In the genomic region with DNA sequence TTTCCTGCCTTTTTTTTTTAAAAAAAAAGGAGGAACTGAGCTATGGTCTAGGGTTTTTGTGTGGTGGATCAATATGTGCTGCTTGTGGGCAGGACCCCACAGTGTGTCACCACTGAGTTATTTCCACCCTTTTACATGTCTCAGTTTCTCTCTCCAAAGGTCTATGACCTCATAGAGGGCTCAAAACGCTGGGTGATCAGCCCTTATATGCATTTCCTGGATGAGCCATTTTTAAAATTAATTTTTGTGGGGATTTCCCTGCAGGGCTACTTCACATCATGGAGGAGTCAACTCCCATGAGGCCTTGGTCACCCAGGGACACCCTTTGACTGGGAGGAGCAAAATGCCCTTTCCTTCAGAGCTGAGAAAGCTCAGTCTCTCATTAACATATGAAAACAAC, we compare ENCODE assay signal across 10 cellular contexts. TPM values are rescaled to one million over a fixed set of nuclear protein-coding genes. Genes with fewer than 3 reads are reported as not detected.
A peak's percentile ranks its signal among the peaks of the same experiment; 100 is the strongest.
DNase-seq lines count a peak whose midpoint lies in the region; ATAC-seq and TF ChIP-seq lines count a peak whose summit lies in the region.
"Had no signal": no experiment of that assay in that cellular context is flagged by ENCODE, and none has a peak within 500 bp of the region (broad histone marks: within the 10 kb centered on the region; RNA-seq: fewer than 3 reads in every experiment).

No MANE protein-coding gene starts in this region.

- H3K4me1 ChIP-seq in neuron (ENCODE audit: insufficient read depth, low read length), result no peaks in the 10 kb centered on the region

- no peaks in the 10 kb centered on the region for H3K36me3 ChIP-seq in neuron (ENCODE audit: insufficient read depth, low read length)

- peak overlapping the region; percentile 53 for H2AFZ ChIP-seq in neuron (ENCODE audit: low read depth, low read length)

- no peak overlapping the region for H3K4me3 Mint-ChIP-seq in activated CD4-positive, alpha-beta T cell treated with anti-CD3 and anti-CD28 coated beads for 36 hours
- H3K4me3 Mint-ChIP-seq: naive B cell had no signal

- peak; percentile 21 for DNase-seq in activated CD4-positive, alpha-beta T cell treated with anti-CD3 and anti-CD28 coated beads for 36 hours
- no peak for DNase-seq in activated CD4-positive, alpha-beta T cell treated with anti-CD3 and anti-CD28 coated beads, Interleukin-2, amount 50 U/mL, for 4 hours
- DNase-seq in M059J (ENCODE audit: low read depth), result peak; percentile 20
- DNase-seq in NCI-H446 treated with DMSO at 0.1 percent for 48 hours (lab: John Stamatoyannopoulos, UW), result no peak
- DNase-seq in NCI-H2227 treated with DMSO at 0.1 percent for 48 hours (lab: John Stamatoyannopoulos, UW), result no peak
- no peak for DNase-seq in HEK293T (ENCODE audit: extremely low spot score)
- DNase-seq: naive B cell had no signal

- H3K36me3 Mint-ChIP-seq in activated CD4-positive, alpha-beta T cell treated with anti-CD3 and anti-CD28 coated beads for 36 hours (ENCODE audit: low read depth), result no peaks in the 10 kb centered on the region
- H3K36me3 Mint-ChIP-seq: naive B cell had no signal

- peaks cover 13% of the 10 kb centered on the region for H3K27me3 Mint-ChIP-seq in activated CD4-positive, alpha-beta T cell treated with anti-CD3 and anti-CD28 coated beads for 36 hours

- POLR2A ChIA-PET in activated CD4-positive, alpha-beta T cell treated with anti-CD3 and anti-CD28 coated beads for 36 hours (lab: Charles Lee), result no interaction called here
- POLR2A ChIA-PET in HEK293T (lab: Yijun Ruan, JAX), result interaction anchor here (0.5 to 1.0 kb wide), 2 partner anchors 21 to 980 kb away, joined by 3 to 4 read pairs; no protein-coding TSS in a partner anchor

- peak; percentile 76 for ATAC-seq in activated CD4-positive, alpha-beta T cell treated with anti-CD3 and anti-CD28 coated beads for 36 hours
- ATAC-seq in HG02571 (IDR thresholded peaks at IDR 0.05; ENCODE audit: unreplicated experiment), result peak; percentile 74

- H3K27me3 ChIP-seq in neuron (ENCODE audit: insufficient read depth, low read length), result no peaks in the 10 kb centered on the region

- H3K9me3 ChIP-seq in neuron (ENCODE audit: low read length), result no peaks in the 10 kb centered on the region

- intact Hi-C loops in activated CD4-positive, alpha-beta T cell treated with anti-CD3 and anti-CD28 coated beads for 36 hours (cut with DNase I, micrococcal nuclease), result no loop called here

- H3K4me1 Mint-ChIP-seq in activated CD4-positive, alpha-beta T cell treated with anti-CD3 and anti-CD28 coated beads for 36 hours, result no peaks in the 10 kb centered on the region
- H3K4me1 Mint-ChIP-seq: naive B cell had no signal

- no peak overlapping the region for H3K27ac Mint-ChIP-seq in activated CD4-positive, alpha-beta T cell treated with anti-CD3 and anti-CD28 coated beads for 36 hours
- H3K27ac Mint-ChIP-seq: naive B cell had no signal

- no peaks in the 10 kb centered on the region for H3K9me3 Mint-ChIP-seq in activated CD4-positive, alpha-beta T cell treated with anti-CD3 and anti-CD28 coated beads for 36 hours (ENCODE audit: low read depth)

- CTCF ChIA-PET in activated CD4-positive, alpha-beta T cell treated with anti-CD3 and anti-CD28 coated beads for 36 hours (lab: Charles Lee), result interaction anchor here (0.6 to 1.3 kb wide), 3 partner anchors 39 to 543 kb away, joined by 3 read pairs; no protein-coding TSS in a partner anchor
- CTCF ChIA-PET in HEK293T (lab: Yijun Ruan, JAX), result interaction anchor here (0.7 kb wide), 1 partner anchor 21 kb away, joined by 3 read pairs; no protein-coding TSS in a partner anchor

- H3K4me3 ChIP-seq in neuron (ENCODE audit: low read length), result no peak overlapping the region

TF ChIP-seq in HEK293T, 16 proteins besides CTCF, POLR2A, EP300 and RAD21:
- no peak for TF ChIP-seq ARNT (IDR thresholded peaks at IDR 0.05)
- TF ChIP-seq FOXK2 (IDR thresholded peaks at IDR 0.05), result no peak
- TF ChIP-seq SP1 (IDR thresholded peaks at IDR 0.05), result no peak

RNA-seq across cellular contexts. Expression of gene HAO2, which starts 20.7 kb away (rescaled TPM):
- total RNA-seq in activated CD4-positive, alpha-beta T cell treated with anti-CD3 and anti-CD28 coated beads for 36 hours, result not detected
- not detected in 2 replicates for total RNA-seq in M059J (2014; rRNA removed; shearing (Covaris generic))
- total RNA-seq: A673 had no signal

Comparison
In these comparisons a context has a peak if more than half of its experiments do, and no peak if none do; other contexts are left out.
1. DNase-seq: peak in activated CD4-positive, alpha-beta T cell treated with anti-CD3 and anti-CD28 coated beads for 36 hours (single experiment) and M059J (single experiment); none in activated CD4-positive, alpha-beta T cell treated with anti-CD3 and anti-CD28 coated beads, Interleukin-2, amount 50 U/mL, for 4 hours (0 of 2), NCI-H446 treated with DMSO at 0.1 percent for 48 hours (single experiment), NCI-H2227 treated with DMSO at 0.1 percent for 48 hours (single experiment) and HEK293T (single experiment).